In the genomic region with DNA sequence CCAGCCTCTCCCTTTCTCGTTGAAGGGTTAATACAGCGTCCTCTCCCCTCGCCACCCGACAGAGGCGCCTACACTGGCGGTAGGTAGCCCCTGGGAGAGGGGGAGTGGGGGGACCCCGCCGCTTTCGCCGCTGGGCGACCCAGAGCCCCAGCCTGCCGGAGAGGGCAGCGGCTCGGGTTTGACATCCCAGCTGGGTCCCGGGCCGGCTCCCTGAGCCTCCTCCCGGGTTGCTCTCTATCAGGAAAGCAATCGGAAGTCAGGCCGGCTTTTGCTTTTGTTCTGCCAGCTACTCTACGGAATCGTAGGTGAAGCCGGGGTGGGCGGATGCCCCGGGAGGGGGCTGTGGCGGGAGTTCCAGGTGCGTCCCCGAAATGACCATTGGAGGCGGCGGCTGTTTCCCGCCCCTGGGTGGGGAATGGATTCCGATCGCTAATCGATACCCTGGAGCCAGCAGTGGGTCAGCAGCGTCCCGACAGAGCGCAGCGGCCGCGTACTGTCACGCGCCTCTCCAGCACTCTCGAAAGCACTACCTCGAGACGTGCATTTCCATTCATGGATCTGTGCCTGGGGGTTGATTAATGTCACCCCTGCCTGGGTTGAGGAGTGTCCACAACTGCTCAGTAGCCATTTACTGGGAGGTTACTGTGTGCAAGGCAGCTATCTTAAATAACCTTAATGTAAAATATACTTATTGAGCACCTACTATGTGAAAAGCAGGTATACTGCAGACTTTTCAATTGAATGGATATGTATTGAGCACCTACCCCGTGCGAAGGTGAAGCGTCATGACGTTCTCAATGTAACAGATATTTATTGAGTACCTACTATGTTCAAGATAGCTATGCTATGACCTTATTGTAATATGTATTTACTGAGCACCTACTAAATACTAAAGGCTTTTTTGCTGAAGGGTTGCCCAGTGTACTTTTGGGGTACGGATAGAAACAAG, we compare ENCODE assay signal across 2 cellular contexts.
TF ChIP-seq lines count a peak whose summit lies in the region.

No MANE protein-coding gene starts in this region.

TF ChIP-seq in A549, 52 proteins besides CTCF, POLR2A, EP300 and RAD21 (continued from another document):
- TF ChIP-seq, protein P1, sequence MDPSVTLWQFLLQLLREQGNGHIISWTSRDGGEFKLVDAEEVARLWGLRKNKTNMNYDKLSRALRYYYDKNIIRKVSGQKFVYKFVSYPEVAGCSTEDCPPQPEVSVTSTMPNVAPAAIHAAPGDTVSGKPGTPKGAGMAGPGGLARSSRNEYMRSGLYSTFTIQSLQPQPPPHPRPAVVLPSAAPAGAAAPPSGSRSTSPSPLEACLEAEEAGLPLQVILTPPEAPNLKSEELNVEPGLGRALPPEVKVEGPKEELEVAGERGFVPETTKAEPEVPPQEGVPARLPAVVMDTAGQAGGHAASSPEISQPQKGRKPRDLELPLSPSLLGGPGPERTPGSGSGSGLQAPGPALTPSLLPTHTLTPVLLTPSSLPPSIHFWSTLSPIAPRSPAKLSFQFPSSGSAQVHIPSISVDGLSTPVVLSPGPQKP (IDR thresholded peaks at IDR 0.05; ENCODE audit: low read depth, low read length) = no peak
- TF ChIP-seq JUNB (IDR thresholded peaks at IDR 0.05) = no peak
- no peak for TF ChIP-seq ZFP36 (IDR thresholded peaks at IDR 0.05; ENCODE audit: borderline replicate concordance, partially characterized antibody)
- TF ChIP-seq SMC3 (IDR thresholded peaks at IDR 0.05) = no peak
- no peak for TF ChIP-seq CHD2 (IDR thresholded peaks at IDR 0.05; ENCODE audit: low read length, partially characterized antibody)
- no peak for TF ChIP-seq ZNF302 (CRISPR knock-in tag; IDR thresholded peaks at IDR 0.05)
- TF ChIP-seq ZSCAN20 (CRISPR knock-in tag; IDR thresholded peaks at IDR 0.05) = no peak
- no peak for TF ChIP-seq SREBF2 (IDR thresholded peaks at IDR 0.05)

TF ChIP-seq in HEK293, 187 proteins besides CTCF, POLR2A, EP300 and RAD21 (continued from another document and continues in another):
- TF ChIP-seq, protein P2, sequence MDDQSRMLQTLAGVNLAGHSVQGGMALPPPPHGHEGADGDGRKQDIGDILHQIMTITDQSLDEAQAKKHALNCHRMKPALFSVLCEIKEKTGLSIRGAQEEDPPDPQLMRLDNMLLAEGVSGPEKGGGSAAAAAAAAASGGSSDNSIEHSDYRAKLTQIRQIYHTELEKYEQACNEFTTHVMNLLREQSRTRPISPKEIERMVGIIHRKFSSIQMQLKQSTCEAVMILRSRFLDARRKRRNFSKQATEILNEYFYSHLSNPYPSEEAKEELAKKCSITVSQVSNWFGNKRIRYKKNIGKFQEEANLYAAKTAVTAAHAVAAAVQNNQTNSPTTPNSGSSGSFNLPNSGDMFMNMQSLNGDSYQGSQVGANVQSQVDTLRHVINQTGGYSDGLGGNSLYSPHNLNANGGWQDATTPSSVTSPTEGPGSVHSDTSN (CRISPR knock-in tag; IDR thresholded peaks at IDR 0.05) = no peak
- TF ChIP-seq, protein P3, sequence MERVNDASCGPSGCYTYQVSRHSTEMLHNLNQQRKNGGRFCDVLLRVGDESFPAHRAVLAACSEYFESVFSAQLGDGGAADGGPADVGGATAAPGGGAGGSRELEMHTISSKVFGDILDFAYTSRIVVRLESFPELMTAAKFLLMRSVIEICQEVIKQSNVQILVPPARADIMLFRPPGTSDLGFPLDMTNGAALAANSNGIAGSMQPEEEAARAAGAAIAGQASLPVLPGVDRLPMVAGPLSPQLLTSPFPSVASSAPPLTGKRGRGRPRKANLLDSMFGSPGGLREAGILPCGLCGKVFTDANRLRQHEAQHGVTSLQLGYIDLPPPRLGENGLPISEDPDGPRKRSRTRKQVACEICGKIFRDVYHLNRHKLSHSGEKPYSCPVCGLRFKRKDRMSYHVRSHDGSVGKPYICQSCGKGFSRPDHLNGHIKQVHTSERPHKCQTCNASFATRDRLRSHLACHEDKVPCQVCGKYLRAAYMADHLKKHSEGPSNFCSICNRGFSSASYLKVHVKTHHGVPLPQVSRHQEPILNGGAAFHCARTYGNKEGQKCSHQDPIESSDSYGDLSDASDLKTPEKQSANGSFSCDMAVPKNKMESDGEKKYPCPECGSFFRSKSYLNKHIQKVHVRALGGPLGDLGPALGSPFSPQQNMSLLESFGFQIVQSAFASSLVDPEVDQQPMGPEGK (tag by site-specific recombination; IDR thresholded peaks at IDR 0.05) = 0 out of 2 replicates have a peak, but pooled peaks have one; percentile 10
- TF ChIP-seq GLIS2 (tag by site-specific recombination; IDR thresholded peaks at IDR 0.05) = peak; percentile 50; the same call in 1 of the 2 replicates
- TF ChIP-seq KLF9 (tag by site-specific recombination; IDR thresholded peaks at IDR 0.05; ENCODE audit: low read depth) = peak; percentile 46; the same call in 1 of the 2 replicates
- TF ChIP-seq ZNF624 (tag by site-specific recombination; IDR thresholded peaks at IDR 0.05) = no peak
- TF ChIP-seq ZSCAN16 (tag by site-specific recombination; IDR thresholded peaks at IDR 0.05) = no peak
- TF ChIP-seq ZXDB (tag by site-specific recombination; IDR thresholded peaks at IDR 0.05) = peak; percentile 6; the same call in 1 of the 2 replicates
- no peak for TF ChIP-seq MEIS1 (CRISPR knock-in tag; IDR thresholded peaks at IDR 0.05; ENCODE audit: borderline replicate concordance)
- TF ChIP-seq, protein P4, sequence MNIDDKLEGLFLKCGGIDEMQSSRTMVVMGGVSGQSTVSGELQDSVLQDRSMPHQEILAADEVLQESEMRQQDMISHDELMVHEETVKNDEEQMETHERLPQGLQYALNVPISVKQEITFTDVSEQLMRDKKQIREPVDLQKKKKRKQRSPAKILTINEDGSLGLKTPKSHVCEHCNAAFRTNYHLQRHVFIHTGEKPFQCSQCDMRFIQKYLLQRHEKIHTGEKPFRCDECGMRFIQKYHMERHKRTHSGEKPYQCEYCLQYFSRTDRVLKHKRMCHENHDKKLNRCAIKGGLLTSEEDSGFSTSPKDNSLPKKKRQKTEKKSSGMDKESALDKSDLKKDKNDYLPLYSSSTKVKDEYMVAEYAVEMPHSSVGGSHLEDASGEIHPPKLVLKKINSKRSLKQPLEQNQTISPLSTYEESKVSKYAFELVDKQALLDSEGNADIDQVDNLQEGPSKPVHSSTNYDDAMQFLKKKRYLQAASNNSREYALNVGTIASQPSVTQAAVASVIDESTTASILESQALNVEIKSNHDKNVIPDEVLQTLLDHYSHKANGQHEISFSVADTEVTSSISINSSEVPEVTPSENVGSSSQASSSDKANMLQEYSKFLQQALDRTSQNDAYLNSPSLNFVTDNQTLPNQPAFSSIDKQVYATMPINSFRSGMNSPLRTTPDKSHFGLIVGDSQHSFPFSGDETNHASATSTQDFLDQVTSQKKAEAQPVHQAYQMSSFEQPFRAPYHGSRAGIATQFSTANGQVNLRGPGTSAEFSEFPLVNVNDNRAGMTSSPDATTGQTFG (tag by site-specific recombination; IDR thresholded peaks at IDR 0.05; ENCODE audit: borderline replicate concordance) = no peak
- no peak for TF ChIP-seq ZNF76 (tag by site-specific recombination; IDR thresholded peaks at IDR 0.05; ENCODE audit: borderline replicate concordance, low read depth)
- TF ChIP-seq ZSCAN30 (tag by site-specific recombination; IDR thresholded peaks at IDR 0.05) = peak; percentile 23; the same call in 1 of the 2 replicates
- no peak for TF ChIP-seq ZNF585B (tag by site-specific recombination; IDR thresholded peaks at IDR 0.05)
- TF ChIP-seq ZNF350 (tag by site-specific recombination; IDR thresholded peaks at IDR 0.05) = no peak
- TF ChIP-seq WT1 (tag by site-specific recombination; IDR thresholded peaks at IDR 0.05) = no peak
- TF ChIP-seq ZBTB20 (tag by site-specific recombination; IDR thresholded peaks at IDR 0.05) = peak; percentile 95
- TF ChIP-seq ZNF114 (tag by site-specific recombination; IDR thresholded peaks at IDR 0.05) = no peak
- TF ChIP-seq, protein P5, sequence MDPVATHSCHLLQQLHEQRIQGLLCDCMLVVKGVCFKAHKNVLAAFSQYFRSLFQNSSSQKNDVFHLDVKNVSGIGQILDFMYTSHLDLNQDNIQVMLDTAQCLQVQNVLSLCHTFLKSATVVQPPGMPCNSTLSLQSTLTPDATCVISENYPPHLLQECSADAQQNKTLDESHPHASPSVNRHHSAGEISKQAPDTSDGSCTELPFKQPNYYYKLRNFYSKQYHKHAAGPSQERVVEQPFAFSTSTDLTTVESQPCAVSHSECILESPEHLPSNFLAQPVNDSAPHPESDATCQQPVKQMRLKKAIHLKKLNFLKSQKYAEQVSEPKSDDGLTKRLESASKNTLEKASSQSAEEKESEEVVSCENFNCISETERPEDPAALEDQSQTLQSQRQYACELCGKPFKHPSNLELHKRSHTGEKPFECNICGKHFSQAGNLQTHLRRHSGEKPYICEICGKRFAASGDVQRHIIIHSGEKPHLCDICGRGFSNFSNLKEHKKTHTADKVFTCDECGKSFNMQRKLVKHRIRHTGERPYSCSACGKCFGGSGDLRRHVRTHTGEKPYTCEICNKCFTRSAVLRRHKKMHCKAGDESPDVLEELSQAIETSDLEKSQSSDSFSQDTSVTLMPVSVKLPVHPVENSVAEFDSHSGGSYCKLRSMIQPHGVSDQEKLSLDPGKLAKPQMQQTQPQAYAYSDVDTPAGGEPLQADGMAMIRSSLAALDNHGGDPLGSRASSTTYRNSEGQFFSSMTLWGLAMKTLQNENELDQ (tag by site-specific recombination; IDR thresholded peaks at IDR 0.05; ENCODE audit: low read depth) = no peak
- TF ChIP-seq, protein P6, sequence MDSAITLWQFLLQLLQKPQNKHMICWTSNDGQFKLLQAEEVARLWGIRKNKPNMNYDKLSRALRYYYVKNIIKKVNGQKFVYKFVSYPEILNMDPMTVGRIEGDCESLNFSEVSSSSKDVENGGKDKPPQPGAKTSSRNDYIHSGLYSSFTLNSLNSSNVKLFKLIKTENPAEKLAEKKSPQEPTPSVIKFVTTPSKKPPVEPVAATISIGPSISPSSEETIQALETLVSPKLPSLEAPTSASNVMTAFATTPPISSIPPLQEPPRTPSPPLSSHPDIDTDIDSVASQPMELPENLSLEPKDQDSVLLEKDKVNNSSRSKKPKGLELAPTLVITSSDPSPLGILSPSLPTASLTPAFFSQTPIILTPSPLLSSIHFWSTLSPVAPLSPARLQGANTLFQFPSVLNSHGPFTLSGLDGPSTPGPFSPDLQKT (IDR thresholded peaks at IDR 0.05; ENCODE audit: borderline replicate concordance, low read depth, low read length) = no peak
- TF ChIP-seq, protein P7, sequence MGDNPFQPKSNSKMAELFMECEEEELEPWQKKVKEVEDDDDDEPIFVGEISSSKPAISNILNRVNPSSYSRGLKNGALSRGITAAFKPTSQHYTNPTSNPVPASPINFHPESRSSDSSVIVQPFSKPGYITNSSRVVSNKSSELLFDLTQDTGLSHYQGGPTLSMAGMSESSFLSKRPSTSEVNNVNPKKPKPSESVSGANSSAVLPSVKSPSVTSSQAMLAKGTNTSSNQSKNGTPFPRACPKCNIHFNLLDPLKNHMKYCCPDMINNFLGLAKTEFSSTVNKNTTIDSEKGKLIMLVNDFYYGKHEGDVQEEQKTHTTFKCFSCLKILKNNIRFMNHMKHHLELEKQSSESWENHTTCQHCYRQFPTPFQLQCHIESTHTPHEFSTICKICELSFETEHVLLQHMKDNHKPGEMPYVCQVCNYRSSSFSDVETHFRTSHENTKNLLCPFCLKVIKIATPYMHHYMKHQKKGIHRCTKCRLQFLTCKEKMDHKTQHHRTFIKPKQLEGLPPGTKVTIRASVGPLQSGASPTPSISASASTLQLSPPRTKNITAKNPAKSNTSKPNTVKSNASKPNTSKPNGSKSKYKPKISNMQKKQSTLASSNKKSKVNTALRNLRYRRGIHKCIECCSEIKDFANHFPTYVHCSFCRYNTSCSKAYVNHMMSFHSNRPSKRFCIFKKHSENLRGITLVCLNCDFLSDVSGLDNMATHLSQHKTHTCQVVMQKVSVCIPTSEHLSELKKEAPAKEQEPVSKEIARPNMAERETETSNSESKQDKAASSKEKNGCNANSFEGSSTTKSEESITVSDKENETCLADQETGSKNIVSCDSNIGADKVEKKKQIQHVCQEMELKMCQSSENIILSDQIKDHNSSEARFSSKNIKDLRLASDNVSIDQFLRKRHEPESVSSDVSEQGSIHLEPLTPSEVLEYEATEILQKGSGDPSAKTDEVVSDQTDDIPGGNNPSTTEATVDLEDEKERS (tag by site-specific recombination; IDR thresholded peaks at IDR 0.05) = no peak
- peak; percentile 24; the same call in 1 of the 2 replicates for TF ChIP-seq ZNF501 (tag by site-specific recombination; IDR thresholded peaks at IDR 0.05)
- no peak for TF ChIP-seq TRIM28 (IDR thresholded peaks at IDR 0.05; ENCODE audit: borderline replicate concordance, low read length)
- no peak for TF ChIP-seq ZNF391 (tag by site-specific recombination; IDR thresholded peaks at IDR 0.05; ENCODE audit: borderline replicate concordance, low read depth)
- no peak for TF ChIP-seq SALL2 (tag by site-specific recombination; IDR thresholded peaks at IDR 0.05; ENCODE audit: borderline replicate concordance)
- TF ChIP-seq, protein P8, sequence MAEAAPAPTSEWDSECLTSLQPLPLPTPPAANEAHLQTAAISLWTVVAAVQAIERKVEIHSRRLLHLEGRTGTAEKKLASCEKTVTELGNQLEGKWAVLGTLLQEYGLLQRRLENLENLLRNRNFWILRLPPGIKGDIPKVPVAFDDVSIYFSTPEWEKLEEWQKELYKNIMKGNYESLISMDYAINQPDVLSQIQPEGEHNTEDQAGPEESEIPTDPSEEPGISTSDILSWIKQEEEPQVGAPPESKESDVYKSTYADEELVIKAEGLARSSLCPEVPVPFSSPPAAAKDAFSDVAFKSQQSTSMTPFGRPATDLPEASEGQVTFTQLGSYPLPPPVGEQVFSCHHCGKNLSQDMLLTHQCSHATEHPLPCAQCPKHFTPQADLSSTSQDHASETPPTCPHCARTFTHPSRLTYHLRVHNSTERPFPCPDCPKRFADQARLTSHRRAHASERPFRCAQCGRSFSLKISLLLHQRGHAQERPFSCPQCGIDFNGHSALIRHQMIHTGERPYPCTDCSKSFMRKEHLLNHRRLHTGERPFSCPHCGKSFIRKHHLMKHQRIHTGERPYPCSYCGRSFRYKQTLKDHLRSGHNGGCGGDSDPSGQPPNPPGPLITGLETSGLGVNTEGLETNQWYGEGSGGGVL (tag by site-specific recombination; IDR thresholded peaks at IDR 0.05) = peak; percentile 63
- no peak for TF ChIP-seq ZNF37A (tag by site-specific recombination; IDR thresholded peaks at IDR 0.05)
- TF ChIP-seq ZNF211 (tag by site-specific recombination; IDR thresholded peaks at IDR 0.05; ENCODE audit: low read depth) = no peak
- no peak for TF ChIP-seq ZNF302 (tag by site-specific recombination; IDR thresholded peaks at IDR 0.05; ENCODE audit: low read depth)
- TF ChIP-seq ZBTB17 (tag by site-specific recombination; IDR thresholded peaks at IDR 0.05) = no peak
- no peak for TF ChIP-seq ZNF174 (tag by site-specific recombination; IDR thresholded peaks at IDR 0.05)
- no peak for TF ChIP-seq ZFP37 (tag by site-specific recombination; IDR thresholded peaks at IDR 0.05)
- no peak for TF ChIP-seq SCRT1 (tag by site-specific recombination; IDR thresholded peaks at IDR 0.05; ENCODE audit: borderline replicate concordance)
- TF ChIP-seq, protein P9, sequence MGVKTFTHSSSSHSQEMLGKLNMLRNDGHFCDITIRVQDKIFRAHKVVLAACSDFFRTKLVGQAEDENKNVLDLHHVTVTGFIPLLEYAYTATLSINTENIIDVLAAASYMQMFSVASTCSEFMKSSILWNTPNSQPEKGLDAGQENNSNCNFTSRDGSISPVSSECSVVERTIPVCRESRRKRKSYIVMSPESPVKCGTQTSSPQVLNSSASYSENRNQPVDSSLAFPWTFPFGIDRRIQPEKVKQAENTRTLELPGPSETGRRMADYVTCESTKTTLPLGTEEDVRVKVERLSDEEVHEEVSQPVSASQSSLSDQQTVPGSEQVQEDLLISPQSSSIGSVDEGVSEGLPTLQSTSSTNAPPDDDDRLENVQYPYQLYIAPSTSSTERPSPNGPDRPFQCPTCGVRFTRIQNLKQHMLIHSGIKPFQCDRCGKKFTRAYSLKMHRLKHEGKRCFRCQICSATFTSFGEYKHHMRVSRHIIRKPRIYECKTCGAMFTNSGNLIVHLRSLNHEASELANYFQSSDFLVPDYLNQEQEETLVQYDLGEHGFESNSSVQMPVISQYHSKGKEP (tag by site-specific recombination; IDR thresholded peaks at IDR 0.05) = no peak
- no peak for TF ChIP-seq ZNF830 (tag by site-specific recombination; IDR thresholded peaks at IDR 0.05; ENCODE audit: low read depth)
